8 cellular contexts compared by ENCODE assay signal in genomic region chr16:84699147-84699711, GRCh38. TPM values are rescaled to one million over a fixed set of nuclear protein-coding genes. Genes with fewer than 3 reads are reported as not detected.
A peak's percentile ranks its signal among the peaks of the same experiment; 100 is the strongest.
DNase-seq lines count a peak whose midpoint lies in the region; ATAC-seq and TF ChIP-seq lines count a peak whose summit lies in the region.

No MANE protein-coding gene starts in this region.

- CTCF ChIA-PET in mammary epithelial cell (lab: Charles Lee; ENCODE audit: low non-redundant PET) = no interaction called here

- H3K4me2 ChIP-seq in mammary epithelial cell (ENCODE audit: insufficient read depth, low read depth, low read length) = peak overlapping the region; percentile 93

- TF ChIP-seq POLR2A in upper lobe of left lung (IDR thresholded peaks at IDR 0.05) = no peak

- H2AFZ ChIP-seq in mammary epithelial cell (ENCODE audit: low read depth, low read length) = peak overlapping the region; percentile 89

- ATAC-seq in upper lobe of left lung (ENCODE audit: low FRiP score in 2 of 2) = peak in 1 of 2 donors; percentile 26
- no peak for ATAC-seq in HG02571 (IDR thresholded peaks at IDR 0.05; ENCODE audit: unreplicated experiment)
- no peak for ATAC-seq in HG03439 (IDR thresholded peaks at IDR 0.05; ENCODE audit: unreplicated experiment)

- H3K9ac ChIP-seq in mammary epithelial cell (ENCODE audit: insufficient read depth, low read length) = peak overlapping the region; percentile 59

- H3K27ac ChIP-seq in mammary epithelial cell (ENCODE audit: insufficient read depth, low read depth, low read length) (peak overlapping the region; percentile 43), upper lobe of left lung (peak overlapping the region in 2 of 4 donors; percentile 61 to 95)

- intact Hi-C loops in mammary epithelial cell (cut with micrococcal nuclease) = no loop called here

- peaks cover 4% of the 10 kb centered on the region for H3K4me1 ChIP-seq in mammary epithelial cell (ENCODE audit: insufficient read depth, low read length)
- H3K4me1 ChIP-seq in upper lobe of left lung = peaks cover 23 to 34% (median 24%) of the 10 kb centered on the region in 4 donors

- no peak for TF ChIP-seq EP300 in upper lobe of left lung (IDR thresholded peaks at IDR 0.05)

- TF ChIP-seq CTCF in mammary epithelial cell (conservative IDR thresholded peaks at IDR 0.05 in 1 of 2, IDR thresholded peaks at IDR 0.05 in 1 of 2; ENCODE audit: extremely low read depth in 1 of 2, insufficient read depth in 1 of 2, low read depth in 1 of 2, low read length in 2 of 2) (no peak), upper lobe of left lung (IDR thresholded peaks at IDR 0.05) (no peak)

- H3K4me3 ChIP-seq in mammary epithelial cell (replicated peaks in 1 of 3; ENCODE audit: insufficient read depth in 1 of 3, low read depth in 2 of 3, low read length in 3 of 3) (peak overlapping the region; percentile 44 to 86 (median 75)), upper lobe of left lung (peak overlapping the region; percentile 74 to 100 (median 93))

- WGBS in mammary epithelial cell (ENCODE audit: low coverage, missing lambda C conversion rate) = 17% methylated on average over 29 of the region's 29 CpGs
- 23 to 35% methylated on average over 17 to 28 of the region's 29 CpGs for WGBS in upper lobe of left lung, 2 donors

- H4K20me1 ChIP-seq in mammary epithelial cell (ENCODE audit: insufficient read depth, low read length) = peaks cover 4% of the 10 kb centered on the region

- H3K27me3 ChIP-seq in mammary epithelial cell (ENCODE audit: insufficient read depth, low read length) (no peaks in the 10 kb centered on the region), upper lobe of left lung (no peaks in the 10 kb centered on the region)

- H3K36me3 ChIP-seq in mammary epithelial cell (ENCODE audit: insufficient read depth, low read length) (no peaks in the 10 kb centered on the region), upper lobe of left lung (no peaks in the 10 kb centered on the region)

- DNase-seq in NCI-H1694 (lab: John Stamatoyannopoulos, UW) = peak; percentile 27
- no peak for DNase-seq in NCI-H1694 treated with DMSO at 0.1 percent for 48 hours (lab: John Stamatoyannopoulos, UW)
- peak; percentile 35 for DNase-seq in M059J (ENCODE audit: low read depth)
- DNase-seq in mammary epithelial cell = peak; percentile 12
- DNase-seq in lung microvascular endothelial cell (ENCODE audit: low read depth in 2 of 2) = peak; percentile 12 to 41
- no peak for DNase-seq in upper lobe of left lung

- dilution Hi-C loops in mammary epithelial cell (cut with HindIII; ENCODE audit: low sequenced_read_pairs) = no loop called here

- BruUV-seq in mammary epithelial cell (replicated peaks; lab: Mats Ljungman, UMichigan) = no TSS peak

- peaks cover 43% of the 10 kb centered on the region for H3K79me2 ChIP-seq in mammary epithelial cell (ENCODE audit: insufficient read depth, low read length)

- in situ Hi-C loops in mammary epithelial cell (cut with MboI; ENCODE audit: low sequenced_read_pairs in 2 of 2) = no loop called here

- H3K9me3 ChIP-seq in mammary epithelial cell (replicated peaks; ENCODE audit: insufficient read depth, low read length) = no peaks in the 10 kb centered on the region
- H3K9me3 ChIP-seq in upper lobe of left lung = no peaks in the 10 kb centered on the region

RNA-seq across cellular contexts. Expression of gene USP10, which starts 0.6 kb away (rescaled TPM):
- 66.8 and 80.6 TPM in 2 replicates for total RNA-seq in M059J (2014; rRNA removed; shearing (Covaris generic))
- total RNA-seq in mammary epithelial cell (100 to 1,000 TPM in 1 of 2 donors, 10 to 100 TPM in 1; 60.5 to 111 TPM), lung microvascular endothelial cell (27.0 and 39.3 TPM in 2 replicates), upper lobe of left lung (10 to 100 TPM; 40.9 to 64.7 (median 51.5) TPM)
- 82.9 TPM for polyA plus RNA-seq in mammary epithelial cell
- 390 TPM for polyA minus RNA-seq in mammary epithelial cell

RNA-seq across cellular contexts. Expression of gene KLHL36, which starts 50.9 kb away (rescaled TPM):
- total RNA-seq in M059J (2014; rRNA removed; shearing (Covaris generic)) = 23.5 and 39.6 TPM in 2 replicates
- total RNA-seq in mammary epithelial cell (100 to 1,000 TPM in 1 of 2 donors, 10 to 100 TPM in 1; 52.9 to 103 TPM), lung microvascular endothelial cell (33.1 and 49.8 TPM in 2 replicates), upper lobe of left lung (10 to 100 TPM; 44.1 to 92.2 (median 54.2) TPM)
- polyA plus RNA-seq in mammary epithelial cell = 38.8 TPM
- 35.9 TPM for polyA minus RNA-seq in mammary epithelial cell

Comparison
In these comparisons a context has a peak if more than half of its experiments do, and no peak if none do; other contexts are left out.
1. DNase-seq: peak in NCI-H1694 (single experiment), M059J (single experiment), mammary epithelial cell (single experiment) and lung microvascular endothelial cell (2 of 2); none in NCI-H1694 treated with DMSO at 0.1 percent for 48 hours (single experiment) and upper lobe of left lung (0 of 2).